Comparison of ENCODE assay signal across 8 cellular contexts in genomic region chr6:111482236-111482958, GRCh38. TPM values are rescaled to one million over a fixed set of nuclear protein-coding genes. Genes with fewer than 3 reads are reported as not detected.
DNase-seq lines count a peak whose midpoint lies in the region; ATAC-seq and TF ChIP-seq lines count a peak whose summit lies in the region.

No MANE protein-coding gene starts in this region.

- H3K4me1 Mint-ChIP-seq in activated T-helper 2 cell treated with anti-CD3 and anti-CD28 coated beads, Interferon-gamma antibody, Interleukin-2, Interleukin-4, amounts not matched to agents 10 μg/mL and 5 μg/mL and 100 μg/mL, durations not matched to agents 14 hours and 24 hours and 36 hours (ENCODE audit: low read depth), result peaks cover 49% of the 10 kb centered on the region

- H3K9ac ChIP-seq in neural cell (ENCODE audit: low read length), result peak overlapping the region; percentile 96

- H3K9me2 ChIP-seq in OCI-LY7 (ENCODE audit: insufficient read depth, low read length) (no peaks in the 10 kb centered on the region), neural cell (ENCODE audit: insufficient read depth, low read length) (no peaks in the 10 kb centered on the region)

- H3K79me2 ChIP-seq in ACC112 (ENCODE audit: control insufficient read depth, insufficient read depth, low read length, unreplicated experiment) (peaks cover 85% of the 10 kb centered on the region), OCI-LY7 (ENCODE audit: insufficient read depth, low read depth, low read length) (peaks cover 83% of the 10 kb centered on the region), neural cell (replicated peaks; ENCODE audit: insufficient read depth, low read length) (peaks cover 74% of the 10 kb centered on the region)

- no peak for TF ChIP-seq POLR2A in tibial nerve (IDR thresholded peaks at IDR 0.05)

- POLR2A ChIA-PET in OCI-LY7 (lab: Charles Lee), result interaction anchor here (0.6 to 2.8 kb wide), 4 partner anchors 76 to 223 kb away, joined by 3 to 12 read pairs (median 5); a partner anchor contains a TSS

- H3K27me3 Mint-ChIP-seq in activated T-helper 2 cell treated with anti-CD3 and anti-CD28 coated beads, Interferon-gamma antibody, Interleukin-2, Interleukin-4, amounts not matched to agents 10 μg/mL and 5 μg/mL and 100 μg/mL, durations not matched to agents 14 hours and 24 hours and 36 hours (ENCODE audit: low read depth), result no peaks in the 10 kb centered on the region

- H3K4me3 ChIP-seq in ACC112 (ENCODE audit: low read depth, low read length) (peak overlapping the region; percentile 83), OCI-LY7 (ENCODE audit: low read depth, low read length, poor library complexity, severe bottlenecking) (peak overlapping the region; percentile 90), fibroblast of villous mesenchyme (ENCODE audit: low read depth, low read length) (peak overlapping the region; percentile 94), neural cell (ENCODE audit: low read length) (peak overlapping the region; percentile 78), tibial nerve (peak overlapping the region; percentile 71 to 99 (median 89))

- no TSS peak for BruUV-seq in OCI-LY7 (replicated peaks; lab: Mats Ljungman, UMichigan)

- peaks cover 25% of the 10 kb centered on the region for H4K20me1 ChIP-seq in OCI-LY7 (ENCODE audit: insufficient read depth, low read length)
- H4K20me1 ChIP-seq in neural cell (ENCODE audit: insufficient read depth), result no peaks in the 10 kb centered on the region

- TF ChIP-seq EP300 in neural cell (conservative IDR thresholded peaks at IDR 0.05; ENCODE audit: poor library complexity, severe bottlenecking) (peak; percentile 6), tibial nerve (IDR thresholded peaks at IDR 0.05) (no peak)

- H3K36me3 ChIP-seq in ACC112 (ENCODE audit: insufficient read depth, low read length) (peaks cover 6% of the 10 kb centered on the region; the same call in 1 of the 2 replicates), OCI-LY7 (ENCODE audit: insufficient read depth, low read length) (peaks cover 15% of the 10 kb centered on the region), neural cell (ENCODE audit: insufficient read depth, low read length) (peaks cover 7% of the 10 kb centered on the region), tibial nerve (no peaks in the 10 kb centered on the region)

- intact Hi-C loops in OCI-LY7 (cut with micrococcal nuclease; ENCODE audit: unreplicated experiment), result loop anchor here (5.0 to 10.0 kb wide), 5 partner anchors 162 to 668 kb away; partner anchors contain the start of genes AMD1, CDK19 and FYN
- intact Hi-C loops in activated T-helper 2 cell treated with anti-CD3 and anti-CD28 coated beads, Interferon-gamma antibody, Interleukin-2, Interleukin-4, amounts not matched to agents 10 μg/mL and 5 μg/mL and 100 μg/mL, durations not matched to agents 14 hours and 24 hours and 36 hours (cut with micrococcal nuclease), result loop anchor here (1.0 to 10.0 kb wide), 7 partner anchors 8 to 665 kb away; partner anchors contain the start of genes AMD1, CDK19 and FYN

- H3K4me2 ChIP-seq in OCI-LY7 (ENCODE audit: low read length) (peak overlapping the region; percentile 99), neural cell (ENCODE audit: low read length) (no peak overlapping the region)

- H3K4me3 Mint-ChIP-seq in activated T-helper 2 cell treated with anti-CD3 and anti-CD28 coated beads, Interferon-gamma antibody, Interleukin-2, Interleukin-4, amounts not matched to agents 10 μg/mL and 5 μg/mL and 100 μg/mL, durations not matched to agents 14 hours and 24 hours and 36 hours (ENCODE audit: low read depth), result peak overlapping the region; percentile 93

- peak; percentile 12 for ATAC-seq in GM18519 (IDR thresholded peaks at IDR 0.05; ENCODE audit: low FRiP score, unreplicated experiment)
- peak; percentile 18 for ATAC-seq in HG03095 (IDR thresholded peaks at IDR 0.05; ENCODE audit: unreplicated experiment)

- H3K36me3 Mint-ChIP-seq in activated T-helper 2 cell treated with anti-CD3 and anti-CD28 coated beads, Interferon-gamma antibody, Interleukin-2, Interleukin-4, amounts not matched to agents 10 μg/mL and 5 μg/mL and 100 μg/mL, durations not matched to agents 14 hours and 24 hours and 36 hours (ENCODE audit: low read depth), result peaks cover 18% of the 10 kb centered on the region

- no peak for TF ChIP-seq CTCF in OCI-LY7 (conservative IDR thresholded peaks at IDR 0.05; ENCODE audit: low read length)
- TF ChIP-seq CTCF in fibroblast of villous mesenchyme (IDR thresholded peaks at IDR 0.05; ENCODE audit: insufficient read depth, low read depth, low read length), result no peak
- no peak for TF ChIP-seq CTCF in neural cell (IDR thresholded peaks at IDR 0.05; ENCODE audit: poor library complexity, severe bottlenecking)
- TF ChIP-seq CTCF in tibial nerve (IDR thresholded peaks at IDR 0.05), result peak in 2 of 5 experiments; percentile 24 to 32

- peak; percentile 35 for TF ChIP-seq RAD21 in neural cell (conservative IDR thresholded peaks at IDR 0.05)

- H3K27ac ChIP-seq in ACC112 (ENCODE audit: low read depth, low read length) (peak overlapping the region; percentile 98), OCI-LY7 (ENCODE audit: low read depth, low read length, poor library complexity, severe bottlenecking) (peak overlapping the region; percentile 91), neural cell (ENCODE audit: low read length) (peak overlapping the region; percentile 99), tibial nerve (peak overlapping the region; percentile 97 to 100 (median 99))

- H3K27ac Mint-ChIP-seq in activated T-helper 2 cell treated with anti-CD3 and anti-CD28 coated beads, Interferon-gamma antibody, Interleukin-2, Interleukin-4, amounts not matched to agents 10 μg/mL and 5 μg/mL and 100 μg/mL, durations not matched to agents 14 hours and 24 hours and 36 hours, result peak overlapping the region; percentile 88

- WGBS in tibial nerve, 2 donors, result 0% methylated on average over 22 to 25 of the region's 85 CpGs

- H2AFZ ChIP-seq in ACC112 (ENCODE audit: low read length, unreplicated experiment) (peak overlapping the region; percentile 44), OCI-LY7 (ENCODE audit: low read length) (peak overlapping the region; percentile 37; the same call in 1 of the 2 replicates), neural cell (ENCODE audit: low read depth, low read length) (peak overlapping the region; percentile 47)

- peaks cover 46% of the 10 kb centered on the region for H3K4me1 ChIP-seq in ACC112 (ENCODE audit: control insufficient read depth, insufficient read depth, low read length, unreplicated experiment)
- H3K4me1 ChIP-seq in OCI-LY7 (ENCODE audit: insufficient read depth, low read length, poor library complexity, severe bottlenecking), result peaks cover 54% of the 10 kb centered on the region
- peaks cover 0 to 65% (median 22%) of the 10 kb centered on the region in 4 donors for H3K4me1 ChIP-seq in tibial nerve

- H3K27me3 ChIP-seq in ACC112 (ENCODE audit: insufficient read depth, low read length) (no peaks in the 10 kb centered on the region), neural cell (ENCODE audit: insufficient read depth, low read depth, low read length) (no peaks in the 10 kb centered on the region), tibial nerve (no peaks in the 10 kb centered on the region)

- H3K9me3 Mint-ChIP-seq in activated T-helper 2 cell treated with anti-CD3 and anti-CD28 coated beads, Interferon-gamma antibody, Interleukin-2, Interleukin-4, amounts not matched to agents 10 μg/mL and 5 μg/mL and 100 μg/mL, durations not matched to agents 14 hours and 24 hours and 36 hours, result peaks cover 7% of the 10 kb centered on the region

- CTCF ChIA-PET in OCI-LY7 (lab: Charles Lee; ENCODE audit: unreplicated experiment), result interaction anchor here (0.6 to 1.0 kb wide), 3 partner anchors 91 to 560 kb away, joined by 6 to 11 read pairs (median 10); no protein-coding TSS in a partner anchor

- peaks cover 9% of the 10 kb centered on the region; the same call in 1 of the 2 replicates for H3K9me3 ChIP-seq in OCI-LY7 (ENCODE audit: low read length)
- H3K9me3 ChIP-seq in neural cell (ENCODE audit: low read length), result no peaks in the 10 kb centered on the region
- no peaks in the 10 kb centered on the region for H3K9me3 ChIP-seq in tibial nerve

- peaks cover 8% of the 10 kb centered on the region for H3F3A ChIP-seq in neural cell (ENCODE audit: insufficient read depth, low read length, poor library complexity, severe bottlenecking)

- DNase-seq in OCI-LY7 (ENCODE audit: low spot score) (peak; percentile 70), fibroblast of villous mesenchyme (ENCODE audit: low read depth) (peak; percentile 39), tibial nerve (ENCODE audit: low spot score in 2 of 2) (peak; percentile 38 to 45)
- DNase-seq in activated T-helper 2 cell treated with anti-CD3 and anti-CD28 coated beads, Interferon-gamma antibody, Interleukin-2, Interleukin-4, amounts not matched to agents 10 μg/mL and 5 μg/mL and 100 μg/mL, durations not matched to agents 14 hours and 24 hours and 36 hours (ENCODE audit: low spot score), result peak; percentile 37

TF ChIP-seq in neural cell, 6 proteins besides CTCF, POLR2A, EP300 and RAD21 (continues in another document):
- TF ChIP-seq EZH2 (IDR thresholded peaks at IDR 0.05; ENCODE audit: borderline replicate concordance, insufficient read depth, low read length, poor library complexity, severe bottlenecking) (no peak), TAF1 (IDR thresholded peaks at IDR 0.05; ENCODE audit: low read depth) (no peak)

RNA-seq across cellular contexts. Expression of gene REV3L, which starts 0.6 kb away (rescaled TPM):
- 24.8 and 26.6 TPM in 2 replicates for total RNA-seq in OCI-LY7 (2014; rRNA removed; shearing (Covaris generic))
- total RNA-seq in OCI-LY7 (2022) (33.4 and 34.9 TPM in 2 replicates), fibroblast of villous mesenchyme (40.6 and 54.8 TPM in 2 replicates), tibial nerve (10 to 100 TPM; 26.7 to 45.9 (median 34.1) TPM)
- 19.4 and 23.8 TPM in 2 replicates for total RNA-seq in activated T-helper 2 cell treated with anti-CD3 and anti-CD28 coated beads, Interferon-gamma antibody, Interleukin-2, Interleukin-4, amounts not matched to agents 10 μg/mL and 5 μg/mL and 100 μg/mL, durations not matched to agents 14 hours and 24 hours and 36 hours
- 50.2 and 60.2 TPM in 2 replicates for polyA plus RNA-seq in neural cell
- 106 and 143 TPM in 2 replicates for polyA minus RNA-seq in neural cell

Comparison
In these comparisons a context has a peak if more than half of its experiments do, and no peak if none do; other contexts are left out.
1. Peak in every context shown above with its lines: DNase-seq, ATAC-seq, H3K4me3 ChIP-seq and H3K27ac ChIP-seq.